In genomic region chr13:31334547-31334946, GRCh38 we compare ENCODE assay signal across 28 cellular contexts.
"Had no signal": no experiment of that assay in that cellular context is flagged by ENCODE, and none has a peak within 500 bp of the region (broad histone marks: within the 10 kb centered on the region; RNA-seq: fewer than 3 reads in every experiment).

No MANE protein-coding gene starts in this region.

- H3K27me3 ChIP-seq: colonic mucosa, SJSA1 had no signal

- H3K27ac ChIP-seq: colonic mucosa, KMS-11, SJSA1, VCaP had no signal

- H3K36me3 ChIP-seq: colonic mucosa, SJSA1 had no signal

- H3K4me1 ChIP-seq: colonic mucosa, SJSA1 had no signal

- H3K4me2 ChIP-seq: KMS-11 had no signal

- H3K9me3 ChIP-seq: colonic mucosa, SJSA1 had no signal

- H3K9ac ChIP-seq: KMS-11 had no signal

- ATAC-seq: activated CD4-positive, alpha-beta T cell treated with anti-CD3 and anti-CD28 coated beads for 36 hours; activated T-helper 17 cell treated with anti-CD3 and anti-CD28 coated beads, Interleukin-2, amount 50 U/mL, for 72 hours; HepG2; Panc1; Right ventricle myocardium inferior; SK-N-SH treated with all-trans-retinoic acid at 6 μM for 48 hours; T-cell had no signal

- H3K4me3 ChIP-seq: colonic mucosa, SJSA1 had no signal

- DNase-seq: activated CD4-positive, alpha-beta memory T cell treated with anti-CD3 and anti-CD28 coated beads, Interleukin-2, amount 10 ng/mL, durations not matched to agents 7 days and 5 days; activated CD4-positive, alpha-beta T cell treated with anti-CD3 and anti-CD28 coated beads for 36 hours; activated CD4-positive, alpha-beta T cell treated with anti-CD3 and anti-CD28 coated beads, Interleukin-2, amount 50 U/mL, for 1 hour; activated gamma-delta T cell; activated naive CD4-positive, alpha-beta T cell treated with anti-CD3 and anti-CD28 coated beads for 36 hours; activated T-cell treated with anti-CD3 and anti-CD28 coated beads for 4 hours; activated T-cell treated with anti-CD3 and anti-CD28 coated beads, Interleukin-2, amount 50 U/mL, for 48 hours; cerebellar nuclear complex; colonic mucosa; MM.1S; NCI-H1105; NCI-H1436; NCI-H1694 treated with DMSO at 0.1 percent for 48 hours; NCI-H446 treated with DMSO at 0.1 percent for 48 hours; NCI-H524 treated with DMSO at 0.1 percent for 48 hours; NCI-H82; RPMI8226; T-cell; T-helper 2 cell; T1000 had no signal
